In genomic region chr22:41528132-41528766, GRCh38 we compare ENCODE assay signal across 1 cellular context.
TF ChIP-seq lines count a peak whose summit lies in the region.

No MANE protein-coding gene starts in this region.

TF ChIP-seq in IMR-90, 13 proteins besides CTCF, POLR2A, EP300 and RAD21:
- TF ChIP-seq FOS (IDR thresholded peaks at IDR 0.05; ENCODE audit: low read depth, low read length): no peak
- TF ChIP-seq, protein P1, sequence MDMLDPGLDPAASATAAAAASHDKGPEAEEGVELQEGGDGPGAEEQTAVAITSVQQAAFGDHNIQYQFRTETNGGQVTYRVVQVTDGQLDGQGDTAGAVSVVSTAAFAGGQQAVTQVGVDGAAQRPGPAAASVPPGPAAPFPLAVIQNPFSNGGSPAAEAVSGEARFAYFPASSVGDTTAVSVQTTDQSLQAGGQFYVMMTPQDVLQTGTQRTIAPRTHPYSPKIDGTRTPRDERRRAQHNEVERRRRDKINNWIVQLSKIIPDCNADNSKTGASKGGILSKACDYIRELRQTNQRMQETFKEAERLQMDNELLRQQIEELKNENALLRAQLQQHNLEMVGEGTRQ (IDR thresholded peaks at IDR 0.05; ENCODE audit: low read depth, low read length): no peak
- no peak for TF ChIP-seq RCOR1 (IDR thresholded peaks at IDR 0.05; ENCODE audit: insufficient replicate concordance, low read length)
- no peak for TF ChIP-seq SMC3 (IDR thresholded peaks at IDR 0.05; ENCODE audit: low read depth, low read length)
- no peak for TF ChIP-seq MXI1 (IDR thresholded peaks at IDR 0.05; ENCODE audit: borderline replicate concordance, low read depth, low read length)
TF ChIP-seq in IMR-90: peak in this region for 0.
